ENCODE assay signal across 11 cellular contexts in genomic region chr3:105801397-105801796, GRCh38.
A peak's percentile ranks its signal among the peaks of the same experiment; 100 is the strongest.
DNase-seq lines count a peak whose midpoint lies in the region; ATAC-seq and TF ChIP-seq lines count a peak whose summit lies in the region.
"Had no signal": no experiment of that assay in that cellular context is flagged by ENCODE, and none has a peak within 500 bp of the region (broad histone marks: within the 10 kb centered on the region; RNA-seq: fewer than 3 reads in every experiment).

No MANE protein-coding gene starts in this region.

- peak; percentile 36 for ATAC-seq in GM19023 (IDR thresholded peaks at IDR 0.05; ENCODE audit: unreplicated experiment)
- peak; percentile 73 for ATAC-seq in memory B cell (ENCODE audit: low read depth)

- peak overlapping the region; percentile 78 for H3K4me2 ChIP-seq in SU-DHL-6 (ENCODE audit: low read depth, low read length, poor library complexity, severe bottlenecking)

- no peak for TF ChIP-seq CTCF in GM12865 (IDR thresholded peaks at IDR 0.05; ENCODE audit: insufficient read depth, low read depth, low read length, missing control alignments)
- no peak for TF ChIP-seq CTCF in SU-DHL-6 (IDR thresholded peaks at IDR 0.05; ENCODE audit: insufficient read depth, low read length, poor library complexity, severe bottlenecking)
- no peak for TF ChIP-seq CTCF in brain microvascular endothelial cell (IDR thresholded peaks at IDR 0.05; ENCODE audit: low read depth, low read length, missing control alignments)
- TF ChIP-seq CTCF in progenitor cell of endocrine pancreas (IDR thresholded peaks at IDR 0.05; ENCODE audit: unreplicated experiment) = no peak

- peak overlapping the region; percentile 12; the same call in 1 of the 2 replicates for H3K4me3 ChIP-seq in GM12865 (ENCODE audit: low read depth, low read length)
- H3K4me3 ChIP-seq in SU-DHL-6 (ENCODE audit: insufficient read depth, low read length, poor library complexity, severe bottlenecking) = peak overlapping the region; percentile 18
- H3K4me3 ChIP-seq in brain microvascular endothelial cell (ENCODE audit: low read depth, low read length) = no peak overlapping the region

- no peaks in the 10 kb centered on the region for H3K9me2 ChIP-seq in SU-DHL-6 (replicated peaks; ENCODE audit: insufficient read depth, low read length)

- H3K27ac ChIP-seq in SU-DHL-6 (ENCODE audit: low read depth, low read length) = peak overlapping the region; percentile 94
- no peak overlapping the region for H3K27ac ChIP-seq in brain microvascular endothelial cell

- H3K9me3 ChIP-seq in SU-DHL-6 (ENCODE audit: insufficient read depth, low read length) = no peaks in the 10 kb centered on the region
- H3K9me3 ChIP-seq: Caco-2 had no signal

- H3K79me2 ChIP-seq in SU-DHL-6 (ENCODE audit: insufficient read depth, low read length) = peaks cover 86% of the 10 kb centered on the region

- in situ Hi-C loops in brain microvascular endothelial cell (cut with HindIII; ENCODE audit: low pct_ligation_motif_present, low sequenced_read_pairs) = no loop called here

- H3K36me3 ChIP-seq in SU-DHL-6 (ENCODE audit: low read length) (peaks cover 9% of the 10 kb centered on the region; the same call in 1 of the 2 replicates), brain microvascular endothelial cell (replicated peaks) (no peaks in the 10 kb centered on the region)

- H2AFZ ChIP-seq in SU-DHL-6 (ENCODE audit: low read depth, low read length, severe bottlenecking) = no peak overlapping the region

- peak overlapping the region; percentile 60 for H3K9ac ChIP-seq in SU-DHL-6 (ENCODE audit: low read length)

- no peaks in the 10 kb centered on the region for H3K9me3 Mint-ChIP-seq in memory B cell
- peaks cover 8% of the 10 kb centered on the region for H3K9me3 Mint-ChIP-seq in progenitor cell of endocrine pancreas (ENCODE audit: low read depth)

- H3K27ac Mint-ChIP-seq in memory B cell (peak overlapping the region; percentile 96), progenitor cell of endocrine pancreas (no peak overlapping the region)

- H3F3A ChIP-seq in SU-DHL-6 (ENCODE audit: insufficient read depth) = peaks cover 61% of the 10 kb centered on the region

- no peaks in the 10 kb centered on the region for H4K20me1 ChIP-seq in SU-DHL-6 (ENCODE audit: low read depth, low read length)

- H3K4me1 Mint-ChIP-seq in memory B cell = peaks cover 44% of the 10 kb centered on the region
- H3K4me1 Mint-ChIP-seq in progenitor cell of endocrine pancreas (ENCODE audit: low read depth) = peaks cover 9% of the 10 kb centered on the region

- peaks cover 6% of the 10 kb centered on the region for H3K36me3 Mint-ChIP-seq in memory B cell
- H3K36me3 Mint-ChIP-seq in progenitor cell of endocrine pancreas (ENCODE audit: insufficient read depth) = peaks cover 11% of the 10 kb centered on the region

- peak; percentile 49 for DNase-seq in GM12865 (ENCODE audit: low read depth)
- DNase-seq in memory B cell (ENCODE audit: low spot score in 2 of 2) = peak; percentile 9 to 24
- no peak for DNase-seq in brain microvascular endothelial cell
- no peak for DNase-seq in iPS-NIHi11 (ENCODE audit: low spot score)
- DNase-seq in progenitor cell of endocrine pancreas (ENCODE audit: low spot score, unreplicated experiment) = no peak
- DNase-seq: Caco-2; kidney glomerular epithelial cell; NCI-H2227 treated with DMSO at 0.1 percent for 48 hours; stimulated activated CD4-positive, alpha-beta T cell treated with anti-CD3 and anti-CD28 coated beads, Interleukin-4, amount 100 ng/mL, for 1 hour had no signal

- H3K27me3 Mint-ChIP-seq in memory B cell (no peaks in the 10 kb centered on the region), progenitor cell of endocrine pancreas (no peaks in the 10 kb centered on the region)

- H3K4me3 Mint-ChIP-seq in memory B cell (peak overlapping the region; percentile 52), progenitor cell of endocrine pancreas (ENCODE audit: low read depth) (no peak overlapping the region)

- no peaks in the 10 kb centered on the region for H3K27me3 ChIP-seq in SU-DHL-6 (ENCODE audit: low read length)
- no peaks in the 10 kb centered on the region for H3K27me3 ChIP-seq in brain microvascular endothelial cell (replicated peaks)

Comparison
In these comparisons a context has a peak if more than half of its experiments do, and no peak if none do; other contexts are left out.
1. DNase-seq: peak in GM12865 (single experiment) and memory B cell (2 of 2); none in brain microvascular endothelial cell (single experiment), iPS-NIHi11 (single experiment) and progenitor cell of endocrine pancreas (single experiment).